In genomic region chr3:141680620-141681389, GRCh38 we compare ENCODE assay signal across 9 cellular contexts. TPM values are rescaled to one million over a fixed set of nuclear protein-coding genes. Genes with fewer than 3 reads are reported as not detected.
DNase-seq lines count a peak whose midpoint lies in the region; ATAC-seq, FAIRE-seq and TF ChIP-seq lines count a peak whose summit lies in the region.
"Had no signal": no experiment of that assay in that cellular context is flagged by ENCODE, and none has a peak within 500 bp of the region (broad histone marks: within the 10 kb centered on the region; RNA-seq: fewer than 3 reads in every experiment).

No MANE protein-coding gene starts in this region.

- no peak overlapping the region for H3K9ac ChIP-seq in HUES48 (ENCODE audit: low read depth, low read length)

- TF ChIP-seq CTCF in AG10803 (conservative IDR thresholded peaks at IDR 0.05; ENCODE audit: low read length) = no peak
- TF ChIP-seq CTCF in activated CD8-positive, alpha-beta T cell treated with anti-CD3 and anti-CD28 coated beads for 36 hours (IDR thresholded peaks at IDR 0.05) = no peak
- TF ChIP-seq CTCF in D721Med (IDR thresholded peaks at IDR 0.05; ENCODE audit: insufficient read depth, missing control alignments) = no peak

- CTCF ChIA-PET in activated CD8-positive, alpha-beta T cell treated with anti-CD3 and anti-CD28 coated beads for 36 hours (lab: Charles Lee) = no interaction called here

- no peaks in the 10 kb centered on the region for H3K27me3 ChIP-seq in HUES48 (ENCODE audit: control insufficient read depth, insufficient read depth, low read length)

- H3K27me3 Mint-ChIP-seq in activated CD8-positive, alpha-beta T cell treated with anti-CD3 and anti-CD28 coated beads for 36 hours = no peaks in the 10 kb centered on the region
- H3K27me3 Mint-ChIP-seq: central memory CD8-positive, alpha-beta T cell had no signal

- intact Hi-C loops in activated CD8-positive, alpha-beta T cell treated with anti-CD3 and anti-CD28 coated beads for 36 hours (cut with micrococcal nuclease) = no loop called here

- peaks cover 7% of the 10 kb centered on the region for H3K4me1 Mint-ChIP-seq in activated CD8-positive, alpha-beta T cell treated with anti-CD3 and anti-CD28 coated beads for 36 hours (ENCODE audit: low read depth)

- H3K27ac ChIP-seq in HUES48 (ENCODE audit: low read depth, low read length) = peak overlapping the region; percentile 54

- no peaks in the 10 kb centered on the region for H3K36me3 Mint-ChIP-seq in activated CD8-positive, alpha-beta T cell treated with anti-CD3 and anti-CD28 coated beads for 36 hours (ENCODE audit: low read depth)

- no peaks in the 10 kb centered on the region for H3K9me3 Mint-ChIP-seq in activated CD8-positive, alpha-beta T cell treated with anti-CD3 and anti-CD28 coated beads for 36 hours
- H3K9me3 Mint-ChIP-seq: central memory CD8-positive, alpha-beta T cell had no signal

- no peak overlapping the region for H3K4me3 Mint-ChIP-seq in activated CD8-positive, alpha-beta T cell treated with anti-CD3 and anti-CD28 coated beads for 36 hours
- H3K4me3 Mint-ChIP-seq: central memory CD8-positive, alpha-beta T cell had no signal

- no peaks in the 10 kb centered on the region for H3K36me3 ChIP-seq in HUES48 (ENCODE audit: control insufficient read depth, insufficient read depth, low read length)

- H3K9me3 ChIP-seq in HUES48 (ENCODE audit: control insufficient read depth, insufficient read depth, low read length) = no peaks in the 10 kb centered on the region

- no peak overlapping the region for H3K27ac Mint-ChIP-seq in activated CD8-positive, alpha-beta T cell treated with anti-CD3 and anti-CD28 coated beads for 36 hours

- DNase-seq in AG10803 (ENCODE audit: low read depth) (peak; percentile 57), RCC 7860 (ENCODE audit: low spot score) (peak; percentile 70), glomerular endothelial cell (ENCODE audit: extremely low read depth, low read depth, low spot score) (peak; percentile 77), D721Med (ENCODE audit: insufficient read length, low spot score) (no peak), NOMO-1 treated with DMSO at 0.1 percent for 48 hours (lab: John Stamatoyannopoulos, UW; ENCODE audit: unreplicated experiment) (no peak)
- DNase-seq in activated CD8-positive, alpha-beta T cell treated with anti-CD3 and anti-CD28 coated beads for 36 hours = no peak

- no peak overlapping the region for H3K4me3 ChIP-seq in AG10803 (ENCODE audit: low read length)
- H3K4me3 ChIP-seq in HUES48 (ENCODE audit: low read depth, low read length) = no peak overlapping the region

- no peak for ATAC-seq in activated CD8-positive, alpha-beta T cell treated with anti-CD3 and anti-CD28 coated beads for 36 hours
- ATAC-seq in GM19328 (IDR thresholded peaks at IDR 0.05; ENCODE audit: unreplicated experiment) = no peak

- H3K4me1 ChIP-seq in HUES48 (ENCODE audit: control insufficient read depth, insufficient read depth, low read length) = peaks cover 27% of the 10 kb centered on the region

- POLR2A ChIA-PET in activated CD8-positive, alpha-beta T cell treated with anti-CD3 and anti-CD28 coated beads for 36 hours (lab: Charles Lee) = no interaction called here

- peak; percentile 85 for FAIRE-seq in RCC 7860 (lab: Jason Lieb, UNC)
- no peak for FAIRE-seq in D721Med (lab: Jason Lieb, UNC)

RNA-seq across cellular contexts. Expression of gene RNF7, which starts 57.3 kb away (rescaled TPM):
- 110 and 184 TPM in 2 replicates for total RNA-seq in glomerular endothelial cell
- total RNA-seq in activated CD8-positive, alpha-beta T cell treated with anti-CD3 and anti-CD28 coated beads for 36 hours = 10 to 100 TPM; 56.1 to 57.9 TPM

Comparison
In these comparisons a context has a peak if more than half of its experiments do, and no peak if none do; other contexts are left out.
1. DNase-seq: peak in AG10803 (single experiment), RCC 7860 (single experiment) and glomerular endothelial cell (single experiment); none in activated CD8-positive, alpha-beta T cell treated with anti-CD3 and anti-CD28 coated beads for 36 hours (single experiment), D721Med (single experiment) and NOMO-1 treated with DMSO at 0.1 percent for 48 hours (single experiment).